ENCODE assay signal across 1 cellular context in the genomic region with DNA sequence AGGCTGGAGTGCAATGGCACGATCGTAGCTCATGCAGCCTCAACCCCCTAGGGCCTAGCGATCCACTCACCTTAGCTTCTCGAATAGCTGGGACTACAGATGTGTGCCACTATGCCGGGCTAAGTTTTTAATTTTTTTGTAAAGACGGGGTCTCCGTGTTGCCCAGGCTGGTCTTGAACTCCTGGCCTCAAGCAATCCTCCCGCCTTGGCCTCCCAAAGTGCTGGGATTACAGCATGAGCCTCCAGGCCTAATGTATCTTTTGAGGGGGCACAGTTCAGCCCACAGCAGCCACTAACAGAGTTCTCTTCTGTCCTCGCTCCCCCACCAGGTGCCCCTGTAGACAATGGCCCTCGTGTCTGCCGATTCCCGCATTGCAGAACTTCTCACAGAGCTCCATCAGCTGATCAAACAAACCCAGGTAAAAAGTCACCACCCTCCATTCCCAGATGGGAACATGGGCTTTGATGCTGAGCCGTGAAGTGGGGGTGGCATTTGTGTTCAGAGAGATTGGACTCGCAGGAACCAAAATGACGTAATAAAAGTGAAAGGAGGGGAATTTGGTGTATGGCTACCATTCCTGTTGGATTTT.
TF ChIP-seq lines count a peak whose summit lies in the region.

No MANE protein-coding gene starts in this region.

TF ChIP-seq in H1, 55 proteins besides CTCF, POLR2A, EP300 and RAD21:
- TF ChIP-seq JUN (IDR thresholded peaks at IDR 0.05; ENCODE audit: low read depth, low read length), result no peak
- TF ChIP-seq GABPA (IDR thresholded peaks at IDR 0.05; ENCODE audit: borderline replicate concordance, insufficient read depth, low read length), result no peak
- no peak for TF ChIP-seq CEBPB (IDR thresholded peaks at IDR 0.05; ENCODE audit: low read depth, low read length)
- no peak for TF ChIP-seq CREB1 (IDR thresholded peaks at IDR 0.05)
- TF ChIP-seq RNF2 (IDR thresholded peaks at IDR 0.05; ENCODE audit: borderline replicate concordance, low read depth, low read length, missing control alignments, poor library complexity, severe bottlenecking), result no peak
- TF ChIP-seq, protein P1, sequence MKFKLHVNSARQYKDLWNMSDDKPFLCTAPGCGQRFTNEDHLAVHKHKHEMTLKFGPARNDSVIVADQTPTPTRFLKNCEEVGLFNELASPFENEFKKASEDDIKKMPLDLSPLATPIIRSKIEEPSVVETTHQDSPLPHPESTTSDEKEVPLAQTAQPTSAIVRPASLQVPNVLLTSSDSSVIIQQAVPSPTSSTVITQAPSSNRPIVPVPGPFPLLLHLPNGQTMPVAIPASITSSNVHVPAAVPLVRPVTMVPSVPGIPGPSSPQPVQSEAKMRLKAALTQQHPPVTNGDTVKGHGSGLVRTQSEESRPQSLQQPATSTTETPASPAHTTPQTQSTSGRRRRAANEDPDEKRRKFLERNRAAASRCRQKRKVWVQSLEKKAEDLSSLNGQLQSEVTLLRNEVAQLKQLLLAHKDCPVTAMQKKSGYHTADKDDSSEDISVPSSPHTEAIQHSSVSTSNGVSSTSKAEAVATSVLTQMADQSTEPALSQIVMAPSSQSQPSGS (IDR thresholded peaks at IDR 0.05; ENCODE audit: low read length), result no peak
- no peak for TF ChIP-seq SIX5 (IDR thresholded peaks at IDR 0.05; ENCODE audit: low read depth, low read length)
- TF ChIP-seq NANOG (IDR thresholded peaks at IDR 0.05; ENCODE audit: insufficient read depth, low read depth, low read length, poor library complexity, severe bottlenecking), result no peak
- no peak for TF ChIP-seq RFX5 (IDR thresholded peaks at IDR 0.05; ENCODE audit: borderline replicate concordance, low read depth, low read length)
- no peak for TF ChIP-seq SRF (IDR thresholded peaks at IDR 0.05; ENCODE audit: low read depth, low read length)
- TF ChIP-seq CBX8 (IDR thresholded peaks at IDR 0.05; ENCODE audit: borderline replicate concordance, low read depth, low read length), result no peak
- TF ChIP-seq MAFK (IDR thresholded peaks at IDR 0.05; ENCODE audit: low read depth, low read length), result no peak
- no peak for TF ChIP-seq TAF7 (optimal IDR thresholded peaks at IDR 0.05; ENCODE audit: borderline replicate concordance, low read depth, low read length)
- no peak for TF ChIP-seq SP2 (IDR thresholded peaks at IDR 0.05; ENCODE audit: low read length)
- TF ChIP-seq POLR2AphosphoS5 (IDR thresholded peaks at IDR 0.05; ENCODE audit: low read depth, low read length), result no peak
- no peak for TF ChIP-seq ASH2L (IDR thresholded peaks at IDR 0.05; ENCODE audit: low read length)
- TF ChIP-seq YY1 (IDR thresholded peaks at IDR 0.05; ENCODE audit: low read depth, low read length), result no peak
- no peak for TF ChIP-seq TBP (IDR thresholded peaks at IDR 0.05; ENCODE audit: low read depth, low read length)
- TF ChIP-seq RXRA (IDR thresholded peaks at IDR 0.05; ENCODE audit: insufficient read depth, low read depth, low read length), result no peak
